Comparison of ENCODE assay signal across 1 cellular context in genomic region chr5:141560141-141560540, GRCh38.
TF ChIP-seq lines count a peak whose summit lies in the region.

No MANE protein-coding gene starts in this region.

TF ChIP-seq in WTC11, 78 proteins besides CTCF, POLR2A, EP300 and RAD21 (continued from another document):
- TF ChIP-seq ZSCAN18 (CRISPR knock-in tag; IDR thresholded peaks at IDR 0.05) = no peak
- TF ChIP-seq ZNF671 (CRISPR knock-in tag; IDR thresholded peaks at IDR 0.05) = no peak
- no peak for TF ChIP-seq IRF1 (CRISPR knock-in tag; IDR thresholded peaks at IDR 0.05)
- TF ChIP-seq ERG (CRISPR knock-in tag; IDR thresholded peaks at IDR 0.05) = no peak
- TF ChIP-seq ZNF138 (CRISPR knock-in tag; conservative IDR thresholded peaks at IDR 0.05) = no peak
- TF ChIP-seq NR1H2 (CRISPR knock-in tag; IDR thresholded peaks at IDR 0.05) = no peak
- TF ChIP-seq ATF3 (CRISPR knock-in tag; conservative IDR thresholded peaks at IDR 0.05) = no peak
- TF ChIP-seq PREB (CRISPR knock-in tag; IDR thresholded peaks at IDR 0.05; ENCODE audit: borderline replicate concordance) = no peak
- no peak for TF ChIP-seq ZNF512 (CRISPR knock-in tag; IDR thresholded peaks at IDR 0.05; ENCODE audit: borderline replicate concordance)
TF ChIP-seq in WTC11: peak in this region for 0.
